ENCODE assay signal across 15 cellular contexts in genomic region chr10:5462841-5463293, GRCh38. TPM values are rescaled to one million over a fixed set of nuclear protein-coding genes. Genes with fewer than 3 reads are reported as not detected.
A peak's percentile ranks its signal among the peaks of the same experiment; 100 is the strongest.
DNase-seq lines count a peak whose midpoint lies in the region; ATAC-seq, FAIRE-seq and TF ChIP-seq lines count a peak whose summit lies in the region.
"Had no signal": no experiment of that assay in that cellular context is flagged by ENCODE, and none has a peak within 500 bp of the region (broad histone marks: within the 10 kb centered on the region; RNA-seq: fewer than 3 reads in every experiment).

No MANE protein-coding gene starts in this region.

- H3K9me3 ChIP-seq in astrocyte (ENCODE audit: insufficient read depth, low read depth, low read length) (no peaks in the 10 kb centered on the region), hepatocyte (ENCODE audit: low read depth) (no peaks in the 10 kb centered on the region), subcutaneous abdominal adipose tissue (ENCODE audit: control insufficient read depth in 5 of 5, low read length in 5 of 5) (peaks cover 0 to 3% (median 1%) of the 10 kb centered on the region in 5 donors)
- H3K9me3 ChIP-seq: Caco-2 had no signal

- DNase-seq in Calu3 (no peak), astrocyte (ENCODE audit: low read depth) (no peak), hepatocyte (ENCODE audit: low spot score) (no peak), occipital lobe (lab: John Stamatoyannopoulos, UW) (no peak), amniotic stem cell (lab: John Stamatoyannopoulos, UW) (no peak)
- DNase-seq: Caco-2, H7, MV-4-11, NCI-H1417, NCI-H187 treated with DMSO at 0.1 percent for 48 hours had no signal

- H3K36me3 Mint-ChIP-seq in Calu3 (ENCODE audit: insufficient read depth, unreplicated experiment) (peaks cover 59% of the 10 kb centered on the region), astrocyte (ENCODE audit: low read depth, unreplicated experiment) (peaks cover 7% of the 10 kb centered on the region)
- H3K36me3 Mint-ChIP-seq: IgD-negative memory B cell had no signal

- WGBS in hepatocyte (ENCODE audit: low lambda C conversion rate, missing lambda C conversion rate) = 91% methylated on average over 4 of the region's 7 CpGs

- TF ChIP-seq CTCF in Calu3 (IDR thresholded peaks at IDR 0.05; ENCODE audit: unreplicated experiment) (no peak), astrocyte (IDR thresholded peaks at IDR 0.05; ENCODE audit: insufficient read depth, low read depth, low read length) (no peak), hepatocyte (IDR thresholded peaks at IDR 0.05; ENCODE audit: poor library complexity) (no peak)

- H3K4me3 Mint-ChIP-seq in Calu3 (ENCODE audit: low read depth, unreplicated experiment) (no peak overlapping the region), astrocyte (ENCODE audit: unreplicated experiment) (no peak overlapping the region)
- H3K4me3 Mint-ChIP-seq: IgD-negative memory B cell had no signal

- no TSS peak for BruUV-seq in Calu3 (replicated peaks; lab: Mats Ljungman, UMichigan)

- H3K9me2 ChIP-seq in hepatocyte (replicated peaks; ENCODE audit: insufficient read depth) = no peaks in the 10 kb centered on the region

- no peaks in the 10 kb centered on the region for H3K27me3 Mint-ChIP-seq in Calu3 (ENCODE audit: unreplicated experiment)
- H3K27me3 Mint-ChIP-seq in astrocyte (ENCODE audit: low read depth, unreplicated experiment) = peaks cover 1% of the 10 kb centered on the region
- H3K27me3 Mint-ChIP-seq: IgD-negative memory B cell had no signal

- H3K4me1 ChIP-seq in astrocyte (ENCODE audit: insufficient read depth, low read length) (peaks cover 8% of the 10 kb centered on the region), hepatocyte (ENCODE audit: insufficient read depth) (peaks cover 49% of the 10 kb centered on the region), subcutaneous abdominal adipose tissue (ENCODE audit: control insufficient read depth in 5 of 5, insufficient read depth in 5 of 5, low read length in 5 of 5) (peaks cover 0 to 51% (median 39%) of the 10 kb centered on the region in 5 donors)

- H3K27ac Mint-ChIP-seq in Calu3 (ENCODE audit: unreplicated experiment) (peak overlapping the region; percentile 48), astrocyte (ENCODE audit: unreplicated experiment) (peak overlapping the region; percentile 36)
- H3K27ac Mint-ChIP-seq: IgD-negative memory B cell had no signal

- no peak for FAIRE-seq in astrocyte (lab: Jason Lieb, UNC)

- H3K27ac ChIP-seq in astrocyte (ENCODE audit: low read depth, low read length) (no peak overlapping the region), hepatocyte (peak overlapping the region; percentile 72), subcutaneous abdominal adipose tissue (ENCODE audit: low read depth, low read length) (peak overlapping the region; percentile 65)

- ATAC-seq in GM19328 (IDR thresholded peaks at IDR 0.05; ENCODE audit: unreplicated experiment) = no peak

- CTCF ChIA-PET in Calu3 (lab: Charles Lee) = interaction anchor here (0.5 to 1.4 kb wide), 3 partner anchors 9 to 160 kb away, joined by 3 to 4 read pairs (median 3); no protein-coding TSS in a partner anchor

- H3K79me2 ChIP-seq in astrocyte (ENCODE audit: insufficient read depth, low read length) = no peaks in the 10 kb centered on the region
- H3K79me2 ChIP-seq in hepatocyte = no peaks in the 10 kb centered on the region

- H3K27me3 ChIP-seq in astrocyte (ENCODE audit: insufficient read depth, low read length) = no peaks in the 10 kb centered on the region
- H3K27me3 ChIP-seq in hepatocyte = no peaks in the 10 kb centered on the region
- no peaks in the 10 kb centered on the region for H3K27me3 ChIP-seq in subcutaneous abdominal adipose tissue (ENCODE audit: control insufficient read depth in 5 of 5, insufficient read depth in 4 of 5, low read length in 5 of 5)

- H2AFZ ChIP-seq in astrocyte (ENCODE audit: low read depth, low read length) (no peak overlapping the region), hepatocyte (no peak overlapping the region)

- H3K4me3 ChIP-seq in astrocyte (ENCODE audit: insufficient read depth, low read depth, low read length) (no peak overlapping the region), hepatocyte (no peak overlapping the region), subcutaneous abdominal adipose tissue (ENCODE audit: low read depth in 1 of 5, low read length in 5 of 5) (no peak overlapping the region)

- intact Hi-C loops in Calu3 (cut with micrococcal nuclease; ENCODE audit: unreplicated experiment) = no loop called here

- H3K36me3 ChIP-seq in astrocyte (ENCODE audit: insufficient read depth, low read length) = peaks cover 23% of the 10 kb centered on the region
- no peaks in the 10 kb centered on the region for H3K36me3 ChIP-seq in hepatocyte (replicated peaks; ENCODE audit: insufficient read depth, low read depth)
- H3K36me3 ChIP-seq in subcutaneous abdominal adipose tissue (ENCODE audit: control insufficient read depth in 5 of 5, insufficient read depth in 5 of 5, low read length in 5 of 5) = peaks cover 0 to 26% (median 14%) of the 10 kb centered on the region in 5 donors

- peaks cover 27% of the 10 kb centered on the region for H3K4me1 Mint-ChIP-seq in Calu3 (ENCODE audit: low read depth, unreplicated experiment)
- peaks cover 29% of the 10 kb centered on the region for H3K4me1 Mint-ChIP-seq in astrocyte (ENCODE audit: low read depth, unreplicated experiment)

- no peaks in the 10 kb centered on the region for H4K20me1 ChIP-seq in astrocyte (ENCODE audit: insufficient read depth, low read length)
- H4K20me1 ChIP-seq in hepatocyte (ENCODE audit: insufficient read depth, poor library complexity, severe bottlenecking) = no peaks in the 10 kb centered on the region

- no peak overlapping the region for H3K9ac ChIP-seq in astrocyte (ENCODE audit: low read length)
- peak overlapping the region in 1 of 5 donors; percentile 11 for H3K9ac ChIP-seq in subcutaneous abdominal adipose tissue (ENCODE audit: low read length in 5 of 5)

- H3K9me3 Mint-ChIP-seq in Calu3 (ENCODE audit: low read depth, unreplicated experiment) (no peaks in the 10 kb centered on the region), astrocyte (ENCODE audit: unreplicated experiment) (no peaks in the 10 kb centered on the region)
- H3K9me3 Mint-ChIP-seq: IgD-negative memory B cell had no signal

- no peak overlapping the region for H3K4me2 ChIP-seq in astrocyte (ENCODE audit: low read length)
- H3K4me2 ChIP-seq in hepatocyte = no peak overlapping the region

RNA-seq across cellular contexts. Expression of gene CALML5, which starts 36.5 kb away (rescaled TPM):
- not detected in 2 replicates for total RNA-seq in Calu3 (2022)
- total RNA-seq in astrocyte = not detected in 2 replicates
- total RNA-seq in hepatocyte = not detected in 2 replicates
- polyA plus RNA-seq in hepatocyte = not detected in 2 replicates
- total RNA-seq in occipital lobe = not detected
- total RNA-seq: Caco-2, H7, RPMI7951 had no signal
- polyA plus RNA-seq: IgD-negative memory B cell had no signal

RNA-seq across cellular contexts. Expression of gene NET1, which starts 50.5 kb away (rescaled TPM):
- total RNA-seq in Calu3 (2022) (147 and 154 TPM in 2 replicates), astrocyte (31.5 and 43.5 TPM in 2 replicates), hepatocyte (96.4 and 99.8 TPM in 2 replicates), occipital lobe (23.6 TPM)
- polyA plus RNA-seq in hepatocyte = 62.5 and 67.7 TPM in 2 replicates

RNA-seq across cellular contexts. Expression of gene TUBAL3, which starts 58.2 kb away (rescaled TPM):
- not detected in 2 replicates for total RNA-seq in Calu3 (2022)
- total RNA-seq in astrocyte = not detected in 2 replicates
- total RNA-seq in hepatocyte = 1.0 and 1.7 TPM in 2 replicates
- 0.58 TPM in 1 of 2 replicates, not detected in the other for polyA plus RNA-seq in hepatocyte
- total RNA-seq in occipital lobe = not detected
- total RNA-seq: H7, HT1080 had no signal
- polyA plus RNA-seq: IgD-negative memory B cell had no signal
